Comparison of ENCODE assay signal across 2 cellular contexts in genomic region chr19:6421075-6422014, GRCh38.
TF ChIP-seq lines count a peak whose summit lies in the region.

No MANE protein-coding gene starts in this region.

TF ChIP-seq in SK-N-SH, 30 proteins besides CTCF, POLR2A, EP300 and RAD21:
- TF ChIP-seq GATA2 (CRISPR knock-in tag; IDR thresholded peaks at IDR 0.05) (no peak), FOXJ3 (CRISPR knock-in tag; IDR thresholded peaks at IDR 0.05) (no peak), MXI1 (IDR thresholded peaks at IDR 0.05; ENCODE audit: low read depth, low read length) (no peak), NFIC (IDR thresholded peaks at IDR 0.05; ENCODE audit: borderline replicate concordance) (no peak), USF2 (IDR thresholded peaks at IDR 0.05; ENCODE audit: borderline replicate concordance, low read depth, low read length) (no peak), POLR2AphosphoS5 (IDR thresholded peaks at IDR 0.05; ENCODE audit: low read depth, low read length) (no peak), TEAD4 (IDR thresholded peaks at IDR 0.05; ENCODE audit: borderline replicate concordance, insufficient read depth) (no peak), RXRA (IDR thresholded peaks at IDR 0.05; ENCODE audit: borderline replicate concordance, low read depth) (no peak), MAX (IDR thresholded peaks at IDR 0.05; ENCODE audit: low read depth) (no peak), USF1 (IDR thresholded peaks at IDR 0.05; ENCODE audit: borderline replicate concordance, low read depth) (no peak), ZBTB33 (IDR thresholded peaks at IDR 0.05; ENCODE audit: borderline replicate concordance, low read depth) (no peak), PBX3 (IDR thresholded peaks at IDR 0.05) (no peak), GABPA (IDR thresholded peaks at IDR 0.05; ENCODE audit: low read depth) (no peak)
TF ChIP-seq in SK-N-SH: peak in this region for 0.

TF ChIP-seq in SK-N-SH treated with all-trans-retinoic acid at 6 μM for 48 hours, 23 proteins besides CTCF, POLR2A, EP300 and RAD21:
- no peak for TF ChIP-seq ESRRG (CRISPR knock-in tag; IDR thresholded peaks at IDR 0.05)
- TF ChIP-seq TCF4 (CRISPR knock-in tag; IDR thresholded peaks at IDR 0.05; ENCODE audit: borderline replicate concordance), result no peak
- no peak for TF ChIP-seq PATZ1 (CRISPR knock-in tag; IDR thresholded peaks at IDR 0.05; ENCODE audit: borderline replicate concordance)
- no peak for TF ChIP-seq ZNF565 (CRISPR knock-in tag; conservative IDR thresholded peaks at IDR 0.05; ENCODE audit: low read depth)
- no peak for TF ChIP-seq BACH2 (CRISPR knock-in tag; IDR thresholded peaks at IDR 0.05; ENCODE audit: borderline replicate concordance)
- no peak for TF ChIP-seq GLIS3 (CRISPR knock-in tag; IDR thresholded peaks at IDR 0.05)
- TF ChIP-seq CSDC2 (CRISPR knock-in tag; IDR thresholded peaks at IDR 0.05), result no peak
